In the genomic region with DNA sequence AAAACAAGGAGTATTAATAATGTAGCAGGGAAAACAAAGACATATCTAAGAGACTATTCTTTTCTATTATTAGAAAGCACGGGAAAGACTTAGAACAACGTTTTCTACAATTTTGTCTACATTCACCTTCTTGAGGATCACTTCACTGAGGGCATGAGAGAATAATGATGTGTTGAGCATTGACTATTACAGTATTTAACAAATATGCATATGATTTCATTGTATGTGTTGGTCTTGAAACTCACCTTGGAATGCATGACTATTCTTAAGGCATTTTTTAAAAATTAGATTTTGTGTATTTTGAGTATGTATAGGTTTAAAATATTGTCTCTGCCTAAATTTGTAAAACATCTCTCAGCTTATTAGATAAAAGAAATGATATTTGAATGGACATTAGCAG, we compare ENCODE assay signal across 8 cellular contexts. TPM values are rescaled to one million over a fixed set of nuclear protein-coding genes. Genes with fewer than 3 reads are reported as not detected.
DNase-seq lines count a peak whose midpoint lies in the region; ATAC-seq and TF ChIP-seq lines count a peak whose summit lies in the region.

No MANE protein-coding gene starts in this region.

- H3K27ac Mint-ChIP-seq in Caco-2 (ENCODE audit: unreplicated experiment) (peak overlapping the region; percentile 85), nephron (peak overlapping the region; percentile 84 to 92 (median 92))
- no peak overlapping the region for H3K27ac Mint-ChIP-seq in central memory CD8-positive, alpha-beta T cell (ENCODE audit: low read depth)

- H3K36me3 Mint-ChIP-seq in Caco-2 (ENCODE audit: insufficient read depth, unreplicated experiment) (no peaks in the 10 kb centered on the region), nephron (ENCODE audit: low read depth) (peaks cover 4% of the 10 kb centered on the region)
- no peaks in the 10 kb centered on the region for H3K36me3 Mint-ChIP-seq in central memory CD8-positive, alpha-beta T cell (ENCODE audit: insufficient read depth)

- TF ChIP-seq CTCF in Caco-2 (IDR thresholded peaks at IDR 0.05; ENCODE audit: insufficient read depth in 1 of 2, low read depth in 1 of 2, low read length in 1 of 2, severe bottlenecking in 1 of 2, unreplicated experiment in 1 of 2) (no peak), nephron (IDR thresholded peaks at IDR 0.05; ENCODE audit: unreplicated experiment in 3 of 3) (no peak)

- no peaks in the 10 kb centered on the region for H3K9me3 ChIP-seq in Caco-2

- intact Hi-C loops in Caco-2 (cut with micrococcal nuclease; ENCODE audit: unreplicated experiment) = loop anchor here (10.0 kb wide), 1 partner anchor 246 kb away; a partner anchor contains a TSS

- POLR2A ChIA-PET in Caco-2 (lab: Charles Lee) = no interaction called here

- H3K36me3 ChIP-seq in Caco-2 (ENCODE audit: control insufficient read depth, insufficient read depth, low read length) = no peaks in the 10 kb centered on the region

- CTCF ChIA-PET in Caco-2 (lab: Charles Lee) = interaction anchor here (1.4 kb wide), 1 partner anchor 26 kb away, joined by 4 read pairs; no protein-coding TSS in a partner anchor

- no peak for ATAC-seq in central memory CD8-positive, alpha-beta T cell (replicated peaks; ENCODE audit: extremely low read depth, poor library complexity, severe bottlenecking)

- H3K4me1 ChIP-seq in Caco-2 = peaks cover 12% of the 10 kb centered on the region

- H3K9me3 Mint-ChIP-seq in Caco-2 (ENCODE audit: unreplicated experiment) (no peaks in the 10 kb centered on the region), nephron (no peaks in the 10 kb centered on the region)
- no peaks in the 10 kb centered on the region for H3K9me3 Mint-ChIP-seq in central memory CD8-positive, alpha-beta T cell

- no peaks in the 10 kb centered on the region for H3K27me3 ChIP-seq in Caco-2 (replicated peaks; ENCODE audit: control insufficient read depth, insufficient read depth, low read length)

- H3K4me1 Mint-ChIP-seq in Caco-2 (ENCODE audit: low read depth, unreplicated experiment) = peaks cover 5% of the 10 kb centered on the region
- peaks cover 11% of the 10 kb centered on the region for H3K4me1 Mint-ChIP-seq in central memory CD8-positive, alpha-beta T cell
- peaks cover 61% of the 10 kb centered on the region for H3K4me1 Mint-ChIP-seq in nephron

- H3K27me3 Mint-ChIP-seq in Caco-2 (ENCODE audit: insufficient read depth, unreplicated experiment) = no peaks in the 10 kb centered on the region
- H3K27me3 Mint-ChIP-seq in central memory CD8-positive, alpha-beta T cell = no peaks in the 10 kb centered on the region
- peaks cover 4% of the 10 kb centered on the region for H3K27me3 Mint-ChIP-seq in nephron (ENCODE audit: low read depth)

- peak overlapping the region; percentile 68 for H3K4me3 ChIP-seq in Caco-2 (ENCODE audit: low read depth, low read length)

- DNase-seq in Caco-2 = no peak
- peak; percentile 2 for DNase-seq in M059J (ENCODE audit: low read depth)
- DNase-seq in central memory CD8-positive, alpha-beta T cell (ENCODE audit: low spot score in 2 of 2) = no peak
- no peak for DNase-seq in DMS153 (lab: John Stamatoyannopoulos, UW)
- DNase-seq in midbrain (lab: John Stamatoyannopoulos, UW) = no peak
- no peak for DNase-seq in SIG-M5 (lab: John Stamatoyannopoulos, UW)
- no peak for DNase-seq in NCI-H526 treated with DMSO at 0.1 percent for 48 hours (lab: John Stamatoyannopoulos, UW)

- TSS peak; percentile 60 for BruUV-seq in Caco-2 (replicated peaks; lab: Mats Ljungman, UMichigan)

- H3K4me3 Mint-ChIP-seq in Caco-2 (ENCODE audit: unreplicated experiment) (peak overlapping the region; percentile 92), nephron (peak overlapping the region; percentile 86 to 95 (median 94))
- H3K4me3 Mint-ChIP-seq in central memory CD8-positive, alpha-beta T cell = peak overlapping the region; percentile 74

RNA-seq across cellular contexts. Expression of a gene that starts 1.2 kb away (rescaled TPM):
- total RNA-seq in Caco-2 (2022) = 4.7 and 5.7 TPM in 2 replicates
- 1.1 and 2.3 TPM in 2 replicates for total RNA-seq in M059J (2014; rRNA removed; shearing (Covaris generic))
